ENCODE assay signal across 8 cellular contexts in genomic region chr2:85602476-85603234, GRCh38. TPM values are rescaled to one million over a fixed set of nuclear protein-coding genes. Genes with fewer than 3 reads are reported as not detected.
DNase-seq lines count a peak whose midpoint lies in the region; ATAC-seq and TF ChIP-seq lines count a peak whose summit lies in the region.

Gene TMEM150A (minus strand): TSS chr2:85602698. CDS start chr2:85601948, 750 bp downstream.

- no peaks in the 10 kb centered on the region for H3K27me3 ChIP-seq in CD8-positive, alpha-beta memory T cell (ENCODE audit: insufficient read depth, low read length, poor library complexity, severe bottlenecking)
- no peaks in the 10 kb centered on the region for H3K27me3 ChIP-seq in endodermal cell (ENCODE audit: control insufficient read depth, insufficient read depth, low read length, poor library complexity, severe bottlenecking)

- H3K4me1 Mint-ChIP-seq in CD8-positive, alpha-beta memory T cell, result peaks cover 23 to 65% (median 40%) of the 10 kb centered on the region in 3 donors
- peaks cover 12% of the 10 kb centered on the region for H3K4me1 Mint-ChIP-seq in endodermal cell

- ATAC-seq in GM19438 (IDR thresholded peaks at IDR 0.05; ENCODE audit: low read depth, unreplicated experiment), result peak; percentile 94
- peak; percentile 89 for ATAC-seq in HG03565 (IDR thresholded peaks at IDR 0.05; ENCODE audit: unreplicated experiment)

- no peaks in the 10 kb centered on the region for H3K9me3 ChIP-seq in CD8-positive, alpha-beta memory T cell (ENCODE audit: low read length)
- H3K9me3 ChIP-seq in endodermal cell (ENCODE audit: control insufficient read depth, low read length), result no peaks in the 10 kb centered on the region

- WGBS in endodermal cell (ENCODE audit: insufficient coverage in 1 of 2, insufficient read length in 1 of 2), 2 experiments, result 0% methylated on average over 38 to 73 of the region's 73 CpGs

- H3K27ac ChIP-seq in CD8-positive, alpha-beta memory T cell (ENCODE audit: low read depth, low read length), result peak within 1 kb of the TSS; percentile 43
- peak within 1 kb of the TSS; percentile 25 for H3K27ac ChIP-seq in endodermal cell (ENCODE audit: low read depth, low read length)

- DNase-seq in CD8-positive, alpha-beta memory T cell, result peak; percentile 76 to 89 (median 80)
- DNase-seq in NOMO-1 treated with dmso at 0.1 percent for 144 hours (lab: John Stamatoyannopoulos, UW; ENCODE audit: unreplicated experiment) (peak; percentile 85), endodermal cell (peak; percentile 94), mesenteric fat pad (ENCODE audit: low spot score) (peak; percentile 98)
- DNase-seq in activated CD8-positive, alpha-beta memory T cell treated with anti-CD3 and anti-CD28 coated beads, Interleukin-2, amount 50 U/mL, for 1 hour (ENCODE audit: extremely low read depth), result peak; percentile 32
- DNase-seq in stimulated activated CD8-positive, alpha-beta memory T cell treated with anti-CD3 and anti-CD28 coated beads, Interleukin-15, amount 100 ng/mL, for 24 hours (ENCODE audit: low read depth), result peak; percentile 72

- peak within 1 kb of the TSS; percentile 81 to 93 (median 90) for H3K4me3 Mint-ChIP-seq in CD8-positive, alpha-beta memory T cell
- H3K4me3 Mint-ChIP-seq in endodermal cell, result peak within 1 kb of the TSS; percentile 84

- CTCF ChIA-PET in CD8-positive, alpha-beta memory T cell (lab: Charles Lee), result interaction anchor here (0.8 to 1.5 kb wide), 4 partner anchors 10 to 35 kb away, joined by 3 to 5 read pairs (median 4); partner anchors contain the start of gene VAMP8

- H3K36me3 ChIP-seq in CD8-positive, alpha-beta memory T cell (ENCODE audit: insufficient read depth, low read length), result peaks cover 5% of the 10 kb centered on the region
- peaks cover 44% of the 10 kb centered on the region for H3K36me3 ChIP-seq in endodermal cell (ENCODE audit: control insufficient read depth, insufficient read depth, low read length)

- H3K27me3 Mint-ChIP-seq in CD8-positive, alpha-beta memory T cell, result no peaks in the 10 kb centered on the region
- no peaks in the 10 kb centered on the region for H3K27me3 Mint-ChIP-seq in endodermal cell (ENCODE audit: insufficient read depth)

- H3K4me1 ChIP-seq in CD8-positive, alpha-beta memory T cell (ENCODE audit: insufficient read depth, low read length), result peaks cover 24% of the 10 kb centered on the region
- H3K4me1 ChIP-seq in endodermal cell (ENCODE audit: control insufficient read depth, insufficient read depth, low read length), result peaks cover 15% of the 10 kb centered on the region

- peak; percentile 65 for TF ChIP-seq CTCF in endodermal cell (conservative IDR thresholded peaks at IDR 0.05)

- H3K36me3 Mint-ChIP-seq in CD8-positive, alpha-beta memory T cell, result peaks cover 0 to 36% (median 2%) of the 10 kb centered on the region in 3 donors
- peaks cover 16% of the 10 kb centered on the region for H3K36me3 Mint-ChIP-seq in endodermal cell (ENCODE audit: low read depth)

- POLR2A ChIA-PET in CD8-positive, alpha-beta memory T cell (lab: Charles Lee), result interaction anchor here (0.6 to 2.4 kb wide), 2 partner anchors 9 to 42 kb away, joined by 5 to 11 read pairs; partner anchors contain the start of gene C2orf68

- peak within 1 kb of the TSS; percentile 58 to 96 (median 86) for H3K27ac Mint-ChIP-seq in CD8-positive, alpha-beta memory T cell
- H3K27ac Mint-ChIP-seq in endodermal cell, result peak within 1 kb of the TSS; percentile 90

- peak within 1 kb of the TSS; percentile 54 for H3K9ac ChIP-seq in endodermal cell (ENCODE audit: extremely low read depth, low read length, poor library complexity, severe bottlenecking)

- H3K4me3 ChIP-seq in CD8-positive, alpha-beta memory T cell (ENCODE audit: low read length), result peak within 1 kb of the TSS; percentile 96
- peak within 1 kb of the TSS; percentile 81 for H3K4me3 ChIP-seq in endodermal cell (ENCODE audit: low read length)

- no peaks in the 10 kb centered on the region for H3K9me3 Mint-ChIP-seq in CD8-positive, alpha-beta memory T cell
- H3K9me3 Mint-ChIP-seq in endodermal cell, result no peaks in the 10 kb centered on the region

RNA-seq across cellular contexts. Expression of gene TMEM150A, which starts in this region (rescaled TPM):
- 1 to 10 TPM; 6.3 to 7.6 TPM for total RNA-seq in CD8-positive, alpha-beta memory T cell
- 13.2 TPM for polyA plus RNA-seq in CD8-positive, alpha-beta memory T cell
- total RNA-seq in endodermal cell (10 to 100 TPM; 23.8 to 32.2 TPM), mesenteric fat pad (27.7 TPM)
- polyA plus RNA-seq in endodermal cell (2013, experiment 1 of 2), result 19.4 TPM
- 13.3 TPM for polyA plus RNA-seq in endodermal cell (2013, experiment 2 of 2)

Comparison
In these comparisons a context has a peak if more than half of its experiments do, and no peak if none do; other contexts are left out.
1. Peak in every context shown above with its lines: DNase-seq, ATAC-seq, H3K4me3 ChIP-seq and H3K27ac ChIP-seq.
2. DNase-seq: peak in every context shown above with its lines; median percentile 98 in mesenteric fat pad; 94 in endodermal cell; 85 in NOMO-1 treated with dmso at 0.1 percent for 144 hours; 80 in CD8-positive, alpha-beta memory T cell; 72 in stimulated activated CD8-positive, alpha-beta memory T cell treated with anti-CD3 and anti-CD28 coated beads, Interleukin-15, amount 100 ng/mL, for 24 hours; 32 in activated CD8-positive, alpha-beta memory T cell treated with anti-CD3 and anti-CD28 coated beads, Interleukin-2, amount 50 U/mL, for 1 hour.